9 cellular contexts compared by ENCODE assay signal in the genomic region with DNA sequence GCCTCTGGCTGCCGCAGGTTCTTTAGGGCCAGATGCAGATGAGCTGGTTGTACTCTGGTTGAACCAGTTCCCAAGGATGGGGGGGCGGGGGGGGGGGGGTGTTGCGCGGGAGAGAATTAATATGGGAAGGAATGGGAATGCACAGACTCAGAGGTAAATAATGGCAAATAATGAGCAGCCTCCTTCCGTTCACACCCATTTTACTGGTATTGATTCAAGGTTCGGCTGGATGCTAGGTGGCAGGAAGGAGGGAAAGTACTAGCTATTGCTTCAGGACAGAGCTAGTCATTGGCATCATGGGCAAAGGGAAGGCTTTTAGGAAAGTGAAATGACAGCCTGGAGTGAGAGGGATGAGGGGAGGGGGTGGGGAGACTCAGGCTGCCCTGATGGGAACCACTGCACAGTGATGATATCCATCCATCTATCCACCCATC. TPM values are rescaled to one million over a fixed set of nuclear protein-coding genes. Genes with fewer than 3 reads are reported as not detected.
DNase-seq lines count a peak whose midpoint lies in the region; ATAC-seq and TF ChIP-seq lines count a peak whose summit lies in the region.
"Had no signal": no experiment of that assay in that cellular context is flagged by ENCODE, and none has a peak within 500 bp of the region (broad histone marks: within the 10 kb centered on the region; RNA-seq: fewer than 3 reads in every experiment).

A gene with protein sequence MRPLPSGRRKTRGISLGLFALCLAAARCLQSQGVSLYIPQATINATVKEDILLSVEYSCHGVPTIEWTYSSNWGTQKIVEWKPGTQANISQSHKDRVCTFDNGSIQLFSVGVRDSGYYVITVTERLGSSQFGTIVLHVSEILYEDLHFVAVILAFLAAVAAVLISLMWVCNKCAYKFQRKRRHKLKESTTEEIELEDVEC (minus strand): TSS at position 34 of the 434 bp plus-strand sequence. CDS start 116 bp downstream, outside the sequence.

- TF ChIP-seq CTCF in RWPE2 (IDR thresholded peaks at IDR 0.05; ENCODE audit: poor library complexity, severe bottlenecking) (no peak), glutamatergic neuron (IDR thresholded peaks at IDR 0.05; ENCODE audit: partially characterized antibody, unreplicated experiment) (no peak)

- no peaks in the 10 kb centered on the region for H3K9me3 ChIP-seq in RWPE2 (ENCODE audit: severe bottlenecking)

- H3K27me3 Mint-ChIP-seq in glutamatergic neuron (ENCODE audit: unreplicated experiment), result peaks cover 5% of the 10 kb centered on the region

- H3K27ac ChIP-seq in RWPE2 (ENCODE audit: poor library complexity, severe bottlenecking), result no peak within 1 kb of the TSS

- H3K4me3 Mint-ChIP-seq in glutamatergic neuron (ENCODE audit: unreplicated experiment), result peak within 1 kb of the TSS; percentile 68
- H3K4me3 Mint-ChIP-seq: activated naive CD4-positive, alpha-beta T cell treated with anti-CD3 and anti-CD28 coated beads, Interleukin-2, amount 50 U/mL, for 24 hours had no signal

- H3K4me3 ChIP-seq in RWPE2 (ENCODE audit: severe bottlenecking) (peak within 1 kb of the TSS; percentile 13), skeletal muscle cell (ENCODE audit: low read depth, low read length) (peak within 1 kb of the TSS; percentile 41)

- ATAC-seq in RWPE2 (ENCODE audit: low read depth), result peak; percentile 33; the same call in 2 of the 3 replicates
- ATAC-seq in HG02870 (IDR thresholded peaks at IDR 0.05; ENCODE audit: unreplicated experiment), result no peak

- DNase-seq in DMS153 treated with DMSO at 0.1 percent for 48 hours (lab: John Stamatoyannopoulos, UW; ENCODE audit: unreplicated experiment) (peak; percentile 56), RWPE2 (ENCODE audit: low spot score) (no peak), glutamatergic neuron (no peak), skeletal muscle cell (ENCODE audit: low read depth) (no peak), HPDE6-E6E7 (ENCODE audit: extremely low spot score) (no peak), hippocampal formation (lab: John Stamatoyannopoulos, UW) (no peak), retina (no peak)

- no peaks in the 10 kb centered on the region for H3K27me3 ChIP-seq in RWPE2 (ENCODE audit: insufficient read depth, poor library complexity, severe bottlenecking)

- H3K36me3 ChIP-seq in RWPE2 (ENCODE audit: low read depth), result no peaks in the 10 kb centered on the region

- no peaks in the 10 kb centered on the region for H3K9me3 Mint-ChIP-seq in glutamatergic neuron (ENCODE audit: unreplicated experiment)
- H3K9me3 Mint-ChIP-seq: activated naive CD4-positive, alpha-beta T cell treated with anti-CD3 and anti-CD28 coated beads, Interleukin-2, amount 50 U/mL, for 24 hours had no signal

- H3K27ac Mint-ChIP-seq in glutamatergic neuron (ENCODE audit: unreplicated experiment), result no peak within 1 kb of the TSS
- H3K27ac Mint-ChIP-seq: activated naive CD4-positive, alpha-beta T cell treated with anti-CD3 and anti-CD28 coated beads, Interleukin-2, amount 50 U/mL, for 24 hours had no signal

- no peaks in the 10 kb centered on the region for H3K4me1 ChIP-seq in RWPE2 (ENCODE audit: insufficient read depth, poor library complexity, severe bottlenecking)

- no peaks in the 10 kb centered on the region for H3K4me1 Mint-ChIP-seq in glutamatergic neuron (ENCODE audit: low read depth, unreplicated experiment)

- no peaks in the 10 kb centered on the region for H3K36me3 Mint-ChIP-seq in glutamatergic neuron (ENCODE audit: unreplicated experiment)
- H3K36me3 Mint-ChIP-seq: activated naive CD4-positive, alpha-beta T cell treated with anti-CD3 and anti-CD28 coated beads, Interleukin-2, amount 50 U/mL, for 24 hours had no signal

RNA-seq across cellular contexts. Expression of the gene that starts here (rescaled TPM):
- total RNA-seq in glutamatergic neuron (ENCODE audit: unreplicated experiment), result 2.0 TPM
